Comparison of ENCODE assay signal across 27 cellular contexts in genomic region chr7:149074116-149074885, GRCh38. TPM values are rescaled to one million over a fixed set of nuclear protein-coding genes. Genes with fewer than 3 reads are reported as not detected.
DNase-seq lines count a peak whose midpoint lies in the region; ATAC-seq and TF ChIP-seq lines count a peak whose summit lies in the region.
"Had no signal": no experiment of that assay in that cellular context is flagged by ENCODE, and none has a peak within 500 bp of the region (broad histone marks: within the 10 kb centered on the region; RNA-seq: fewer than 3 reads in every experiment).

No MANE protein-coding gene starts in this region.

- ATAC-seq in HG03442 (IDR thresholded peaks at IDR 0.05; ENCODE audit: unreplicated experiment): peak; percentile 42
- no peak for ATAC-seq in GM19463 (IDR thresholded peaks at IDR 0.05; ENCODE audit: unreplicated experiment)
- ATAC-seq: T-helper 17 cell had no signal

- no peak overlapping the region for H3K27ac ChIP-seq in CD4-positive, alpha-beta memory T cell (ENCODE audit: low read depth, low read length)
- H3K27ac ChIP-seq in breast epithelium: peak overlapping the region; percentile 45 to 61
- H3K27ac ChIP-seq: cardiac muscle cell, sigmoid colon, SK-N-MC, thyroid gland had no signal

- no peaks in the 10 kb centered on the region for H3K9me3 ChIP-seq in CD4-positive, alpha-beta memory T cell (ENCODE audit: control insufficient read depth in 1 of 2, low read length in 2 of 2)
- H3K9me3 ChIP-seq in breast epithelium: no peaks in the 10 kb centered on the region
- H3K9me3 ChIP-seq: sigmoid colon, thyroid gland had no signal

- peaks cover 13 to 35% of the 10 kb centered on the region in 2 donors for H3K36me3 Mint-ChIP-seq in CD4-positive, alpha-beta memory T cell
- peaks cover 27% of the 10 kb centered on the region for H3K36me3 Mint-ChIP-seq in mesothelial cell of epicardium

- H3K4me1 ChIP-seq in CD4-positive, alpha-beta memory T cell (ENCODE audit: insufficient read depth, low read length): peaks cover 4% of the 10 kb centered on the region
- H3K4me1 ChIP-seq in breast epithelium: no peaks in the 10 kb centered on the region
- H3K4me1 ChIP-seq: sigmoid colon had no signal

- H3K4me3 ChIP-seq in CD4-positive, alpha-beta memory T cell (ENCODE audit: low read length in 2 of 2): no peak overlapping the region
- no peak overlapping the region for H3K4me3 ChIP-seq in breast epithelium
- H3K4me3 ChIP-seq: cardiac muscle cell, lung, sigmoid colon, SK-N-MC, thyroid gland had no signal

- peak overlapping the region in 6 of 7 donors; percentile 13 to 67 (median 28) for H3K27ac Mint-ChIP-seq in CD4-positive, alpha-beta memory T cell
- H3K27ac Mint-ChIP-seq in mesothelial cell of epicardium: peak overlapping the region; percentile 5
- H3K27ac Mint-ChIP-seq: endodermal cell; progenitor cell of endocrine pancreas; stimulated activated naive CD8-positive, alpha-beta T cell treated with anti-CD3 and anti-CD28 coated beads, Interleukin-15, Interleukin-2, amounts not matched to agents 100 ng/mL and 50 ng/mL, for 24 hours; T-helper 17 cell had no signal

- TF ChIP-seq CTCF in breast epithelium (IDR thresholded peaks at IDR 0.05): no peak
- no peak for TF ChIP-seq CTCF in mesothelial cell of epicardium (IDR thresholded peaks at IDR 0.05; ENCODE audit: unreplicated experiment)

- TF ChIP-seq POLR2A in breast epithelium (IDR thresholded peaks at IDR 0.05): no peak

- peaks cover 18% of the 10 kb centered on the region for H3K36me3 ChIP-seq in CD4-positive, alpha-beta memory T cell (ENCODE audit: insufficient read depth, low read length)
- H3K36me3 ChIP-seq in breast epithelium: peaks cover 7% of the 10 kb centered on the region

- H3K4me1 Mint-ChIP-seq in CD4-positive, alpha-beta memory T cell: peaks cover 0 to 20% (median 3%) of the 10 kb centered on the region in 4 donors
- no peaks in the 10 kb centered on the region for H3K4me1 Mint-ChIP-seq in mesothelial cell of epicardium
- H3K4me1 Mint-ChIP-seq: endodermal cell had no signal

- POLR2A ChIA-PET in CD4-positive, alpha-beta memory T cell (lab: Charles Lee; ENCODE audit: partially characterized antibody): interaction anchor here (0.6 kb wide), 1 partner anchor 102 kb away, joined by 4 read pairs; no protein-coding TSS in a partner anchor

- H3K27me3 Mint-ChIP-seq in CD4-positive, alpha-beta memory T cell: no peaks in the 10 kb centered on the region
- no peaks in the 10 kb centered on the region for H3K27me3 Mint-ChIP-seq in mesothelial cell of epicardium (ENCODE audit: low read depth)
- H3K27me3 Mint-ChIP-seq: progenitor cell of endocrine pancreas; stimulated activated naive CD8-positive, alpha-beta T cell treated with anti-CD3 and anti-CD28 coated beads, Interleukin-15, Interleukin-2, amounts not matched to agents 100 ng/mL and 50 ng/mL, for 24 hours; T-helper 17 cell had no signal

- no peak for DNase-seq in CD4-positive, alpha-beta memory T cell
- DNase-seq in breast epithelium (ENCODE audit: low spot score in 2 of 2) (no peak), mesothelial cell of epicardium (ENCODE audit: low spot score in 2 of 2, unreplicated experiment in 2 of 2) (no peak), NCI-H226 (no peak), hypothalamus (lab: John Stamatoyannopoulos, UW) (no peak)
- DNase-seq: activated CD8-positive, alpha-beta memory T cell treated with anti-CD3 and anti-CD28 coated beads, Interleukin-2, amount 50 U/mL, for 4 hours; amygdala; cortex of kidney; DMS79; endodermal cell; GF-D8; Kasumi-1; NCI-H1092 treated with DMSO at 0.1 percent for 48 hours; NCI-H2029 treated with DMSO at 0.1 percent for 48 hours; NCI-H345; NCI-H748 treated with DMSO at 0.1 percent for 48 hours; stimulated activated CD4-positive, alpha-beta T cell treated with anti-CD3 and anti-CD28 coated beads, Interleukin-15, amount 100 ng/mL, for 24 hours; T-helper 17 cell; thyroid gland had no signal

- H3K27me3 ChIP-seq in CD4-positive, alpha-beta memory T cell (ENCODE audit: insufficient read depth, low read length): no peaks in the 10 kb centered on the region
- no peaks in the 10 kb centered on the region for H3K27me3 ChIP-seq in breast epithelium
- H3K27me3 ChIP-seq: cardiac muscle cell, sigmoid colon, thyroid gland had no signal

- intact Hi-C loops in CD4-positive, alpha-beta memory T cell (cut with micrococcal nuclease): no loop called here
- intact Hi-C loops in breast epithelium (cut with DNase I; ENCODE audit: low total_unique reads): no loop called here

- H3K9me3 Mint-ChIP-seq in CD4-positive, alpha-beta memory T cell: peaks cover 0 to 1% (median 0%) of the 10 kb centered on the region in 8 donors
- H3K9me3 Mint-ChIP-seq in mesothelial cell of epicardium: no peaks in the 10 kb centered on the region
- H3K9me3 Mint-ChIP-seq: endodermal cell; stimulated activated naive CD8-positive, alpha-beta T cell treated with anti-CD3 and anti-CD28 coated beads, Interleukin-15, Interleukin-2, amounts not matched to agents 100 ng/mL and 50 ng/mL, for 24 hours had no signal

- CTCF ChIA-PET in CD4-positive, alpha-beta memory T cell (lab: Charles Lee; ENCODE audit: partially characterized antibody): interaction anchor here (0.7 kb wide), 1 partner anchor 9 kb away, joined by 3 read pairs; no protein-coding TSS in a partner anchor

- H3K4me3 Mint-ChIP-seq in CD4-positive, alpha-beta memory T cell: no peak overlapping the region
- H3K4me3 Mint-ChIP-seq in mesothelial cell of epicardium: no peak overlapping the region
- H3K4me3 Mint-ChIP-seq: endodermal cell; stimulated activated naive CD8-positive, alpha-beta T cell treated with anti-CD3 and anti-CD28 coated beads, Interleukin-15, Interleukin-2, amounts not matched to agents 100 ng/mL and 50 ng/mL, for 24 hours; T-helper 17 cell had no signal

RNA-seq across cellular contexts. Expression of gene ZNF786, which starts 16.2 kb away (rescaled TPM):
- 10 to 100 TPM; 18.6 to 18.8 TPM for total RNA-seq in CD4-positive, alpha-beta memory T cell
- 10 to 100 TPM in 1 of 2 donors, 1 to 10 TPM in 1; 2.3 to 14.1 TPM for polyA plus RNA-seq in CD4-positive, alpha-beta memory T cell
- total RNA-seq in breast epithelium (10 to 100 TPM in 1 of 3 donors, 1 to 10 TPM in 2; 2.7 to 13.2 (median 6.2) TPM), mesothelial cell of epicardium (10.9 to 12.1 TPM (median 11.0 TPM) in 3 replicates)

RNA-seq across cellular contexts. Expression of gene PDIA4, which starts 46.0 kb away (rescaled TPM):
- total RNA-seq in CD4-positive, alpha-beta memory T cell: 10 to 100 TPM; 82.8 to 87.1 TPM
- 100 to 1,000 TPM; 102 to 125 TPM for polyA plus RNA-seq in CD4-positive, alpha-beta memory T cell
- total RNA-seq in breast epithelium: 100 to 1,000 TPM in 1 of 3 donors, 10 to 100 TPM in 2; 53.4 to 101 (median 68.3) TPM
- total RNA-seq in mesothelial cell of epicardium: 164 to 169 TPM (median 164 TPM) in 3 replicates

RNA-seq across cellular contexts. Expression of gene ZNF425, which starts 51.8 kb away (rescaled TPM):
- total RNA-seq in CD4-positive, alpha-beta memory T cell: 1 to 10 TPM; 3.2 to 4.0 TPM
- 1 to 10 TPM in 1 of 2 donors, under 1 TPM in 1; 0.24 to 1.7 TPM for polyA plus RNA-seq in CD4-positive, alpha-beta memory T cell
- 1 to 10 TPM; 2.1 to 4.7 (median 2.6) TPM for total RNA-seq in breast epithelium
- total RNA-seq in mesothelial cell of epicardium: 7.0 to 7.3 TPM (median 7.2 TPM) in 3 replicates
